1 cellular context compared by ENCODE assay signal in genomic region chr17:34474706-34475105, GRCh38.
TF ChIP-seq lines count a peak whose summit lies in the region.

No MANE protein-coding gene starts in this region.

TF ChIP-seq in WTC11, 78 proteins besides CTCF, POLR2A, EP300 and RAD21 (continued from another document):
- TF ChIP-seq, protein P1, sequence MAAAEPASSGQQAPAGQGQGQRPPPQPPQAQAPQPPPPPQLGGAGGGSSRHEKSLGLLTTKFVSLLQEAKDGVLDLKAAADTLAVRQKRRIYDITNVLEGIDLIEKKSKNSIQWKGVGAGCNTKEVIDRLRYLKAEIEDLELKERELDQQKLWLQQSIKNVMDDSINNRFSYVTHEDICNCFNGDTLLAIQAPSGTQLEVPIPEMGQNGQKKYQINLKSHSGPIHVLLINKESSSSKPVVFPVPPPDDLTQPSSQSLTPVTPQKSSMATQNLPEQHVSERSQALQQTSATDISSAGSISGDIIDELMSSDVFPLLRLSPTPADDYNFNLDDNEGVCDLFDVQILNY (CRISPR knock-in tag; IDR thresholded peaks at IDR 0.05), result no peak
